Comparison of ENCODE assay signal across 28 cellular contexts in the genomic region with DNA sequence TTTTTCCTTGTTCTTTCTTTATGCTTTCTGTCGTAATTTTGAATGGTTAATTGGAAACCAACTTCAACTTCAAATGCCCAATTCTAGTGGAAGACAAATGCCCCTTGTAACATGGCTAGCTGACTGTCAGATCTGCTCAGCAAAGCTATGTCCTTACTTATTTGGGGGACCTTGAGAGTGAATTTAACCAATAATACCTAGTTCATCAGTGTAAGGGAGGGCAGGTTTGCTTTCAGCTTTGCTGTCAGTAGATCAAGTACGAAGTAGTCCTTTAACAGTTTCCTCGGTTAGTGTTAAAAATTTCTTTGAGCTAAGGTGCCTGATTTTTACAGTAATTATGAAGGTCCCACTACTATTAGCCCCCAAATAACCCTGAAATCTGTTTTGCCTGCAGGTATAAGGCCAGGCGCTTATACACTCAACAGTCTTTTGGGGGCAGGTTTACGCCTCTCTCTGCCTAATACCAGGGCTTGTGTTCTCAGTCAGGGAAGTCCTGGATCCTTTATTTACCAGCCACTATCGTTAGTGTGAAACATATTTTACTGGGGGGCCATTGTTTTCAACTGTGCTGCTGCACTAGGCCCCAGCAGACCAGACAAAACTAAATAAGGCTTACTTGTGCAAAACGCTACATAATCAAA.
"Had no signal": no experiment of that assay in that cellular context is flagged by ENCODE, and none has a peak within 500 bp of the region (broad histone marks: within the 10 kb centered on the region; RNA-seq: fewer than 3 reads in every experiment).

No MANE protein-coding gene starts in this region.

- DNase-seq: activated B cell treated with CpG ODN at 0.5 μM for 24 hours; activated CD4-positive, alpha-beta T cell treated with anti-CD3 and anti-CD28 coated beads for 48 hours; activated CD4-positive, alpha-beta T cell treated with anti-CD3 and anti-CD28 coated beads, Interleukin-2, amount 50 U/mL, for 1 hour; activated CD4-positive, alpha-beta T cell treated with anti-CD3 and anti-CD28 coated beads, Interleukin-2, amount 50 U/mL, for 48 hours; activated CD8-positive, alpha-beta memory T cell treated with anti-CD3 and anti-CD28 coated beads, Interleukin-2, amount 10 ng/mL, durations not matched to agents 7 days and 5 days; activated CD8-positive, alpha-beta memory T cell treated with anti-CD3 and anti-CD28 coated beads, Interleukin-2, amount 50 U/mL, for 4 hours; activated CD8-positive, alpha-beta T cell treated with anti-CD3 and anti-CD28 coated beads for 36 hours; activated gamma-delta T cell; activated naive CD4-positive, alpha-beta T cell; activated naive CD4-positive, alpha-beta T cell treated with anti-CD3 and anti-CD28 coated beads, Interleukin-2, amount 10 ng/mL, durations not matched to agents 7 days and 5 days; activated naive CD8-positive, alpha-beta T cell treated with anti-CD3 and anti-CD28 coated beads, Interleukin-2, amount 10 ng/mL, durations not matched to agents 7 days and 5 days; activated T-cell treated with anti-CD3 and anti-CD28 coated beads, Interleukin-2, amount 50 U/mL, for 1 hour; activated T-cell treated with anti-CD3 and anti-CD28 coated beads, Interleukin-2, amount 50 U/mL, for 72 hours; central memory CD4-positive, alpha-beta T cell; cerebellar nuclear complex; colonic mucosa; effector CD8-positive, alpha-beta T cell; foreskin fibroblast; head of caudate nucleus; T-helper 2 cell had no signal

- H3K27me3 ChIP-seq: ascending aorta, breast epithelium, cardiac muscle cell, colonic mucosa had no signal

- H3K36me3 Mint-ChIP-seq: activated CD8-positive, alpha-beta memory T cell treated with anti-CD3 and anti-CD28 coated beads, Interleukin-2, amount 10 ng/mL, durations not matched to agents 7 days and 5 days; activated naive CD4-positive, alpha-beta T cell treated with anti-CD3 and anti-CD28 coated beads, Interleukin-2, amount 10 ng/mL, durations not matched to agents 7 days and 5 days; activated naive CD4-positive, alpha-beta T cell treated with anti-CD3 and anti-CD28 coated beads, Interleukin-2, amount 50 U/mL, for 72 hours; activated naive CD8-positive, alpha-beta T cell treated with anti-CD3 and anti-CD28 coated beads, Interleukin-2, amount 10 ng/mL, durations not matched to agents 7 days and 5 days; brain had no signal

- H3K9me3 Mint-ChIP-seq: activated B cell treated with CpG ODN at 0.5 μM for 24 hours; activated naive CD8-positive, alpha-beta T cell treated with anti-CD3 and anti-CD28 coated beads, Interleukin-2, amount 10 ng/mL, durations not matched to agents 7 days and 5 days; brain had no signal

- H3K4me3 Mint-ChIP-seq: activated B cell treated with CpG ODN at 0.5 μM for 24 hours; activated CD8-positive, alpha-beta memory T cell treated with anti-CD3 and anti-CD28 coated beads, Interleukin-2, amount 10 ng/mL, durations not matched to agents 7 days and 5 days; activated CD8-positive, alpha-beta T cell treated with anti-CD3 and anti-CD28 coated beads for 36 hours; activated naive CD4-positive, alpha-beta T cell treated with anti-CD3 and anti-CD28 coated beads, Interleukin-2, amount 10 ng/mL, durations not matched to agents 7 days and 5 days; activated naive CD8-positive, alpha-beta T cell treated with anti-CD3 and anti-CD28 coated beads, Interleukin-2, amount 10 ng/mL, durations not matched to agents 7 days and 5 days; activated T-cell treated with anti-CD3 and anti-CD28 coated beads, Interleukin-2, amount 50 U/mL, for 72 hours; brain had no signal

- H3K4me3 ChIP-seq: ascending aorta, breast epithelium, cardiac muscle cell, colonic mucosa had no signal

- H3K9me3 ChIP-seq: ascending aorta, breast epithelium, colonic mucosa had no signal

- H3K27ac ChIP-seq: breast epithelium, cardiac muscle cell, colonic mucosa, VCaP had no signal

- ATAC-seq: activated CD4-positive, CD25-positive, alpha-beta regulatory T cell treated with anti-CD3 and anti-CD28 coated beads, Interleukin-2, amount 50 U/mL, for 24 hours; activated CD8-positive, alpha-beta memory T cell treated with anti-CD3 and anti-CD28 coated beads, Interleukin-2, amount 10 ng/mL, durations not matched to agents 7 days and 5 days; activated CD8-positive, alpha-beta T cell treated with anti-CD3 and anti-CD28 coated beads for 36 hours; activated naive CD4-positive, alpha-beta T cell treated with anti-CD3 and anti-CD28 coated beads, Interleukin-2, amount 50 U/mL, for 72 hours; activated T-cell treated with anti-CD3 and anti-CD28 coated beads, Interleukin-2, amount 50 U/mL, for 72 hours; esophagus mucosa had no signal

- H3K27ac Mint-ChIP-seq: activated B cell treated with CpG ODN at 0.5 μM for 24 hours; activated CD8-positive, alpha-beta memory T cell treated with anti-CD3 and anti-CD28 coated beads, Interleukin-2, amount 10 ng/mL, durations not matched to agents 7 days and 5 days; activated CD8-positive, alpha-beta T cell treated with anti-CD3 and anti-CD28 coated beads for 36 hours; activated naive CD4-positive, alpha-beta T cell treated with anti-CD3 and anti-CD28 coated beads, Interleukin-2, amount 10 ng/mL, durations not matched to agents 7 days and 5 days; activated naive CD4-positive, alpha-beta T cell treated with anti-CD3 and anti-CD28 coated beads, Interleukin-2, amount 50 U/mL, for 72 hours; activated naive CD8-positive, alpha-beta T cell treated with anti-CD3 and anti-CD28 coated beads, Interleukin-2, amount 10 ng/mL, durations not matched to agents 7 days and 5 days; activated T-cell treated with anti-CD3 and anti-CD28 coated beads, Interleukin-2, amount 50 U/mL, for 72 hours; brain had no signal

- H3K4me1 Mint-ChIP-seq: activated B cell treated with CpG ODN at 0.5 μM for 24 hours; activated CD8-positive, alpha-beta memory T cell treated with anti-CD3 and anti-CD28 coated beads, Interleukin-2, amount 10 ng/mL, durations not matched to agents 7 days and 5 days; activated naive CD4-positive, alpha-beta T cell treated with anti-CD3 and anti-CD28 coated beads, Interleukin-2, amount 10 ng/mL, durations not matched to agents 7 days and 5 days; activated naive CD8-positive, alpha-beta T cell treated with anti-CD3 and anti-CD28 coated beads, Interleukin-2, amount 10 ng/mL, durations not matched to agents 7 days and 5 days had no signal

- H3K36me3 ChIP-seq: ascending aorta, breast epithelium, cardiac muscle cell, colonic mucosa had no signal

- H3K4me1 ChIP-seq: breast epithelium, colonic mucosa had no signal

- H3K27me3 Mint-ChIP-seq: activated B cell treated with CpG ODN at 0.5 μM for 24 hours; activated CD8-positive, alpha-beta memory T cell treated with anti-CD3 and anti-CD28 coated beads, Interleukin-2, amount 10 ng/mL, durations not matched to agents 7 days and 5 days; activated CD8-positive, alpha-beta T cell treated with anti-CD3 and anti-CD28 coated beads for 36 hours; activated naive CD4-positive, alpha-beta T cell treated with anti-CD3 and anti-CD28 coated beads, Interleukin-2, amount 10 ng/mL, durations not matched to agents 7 days and 5 days; activated naive CD8-positive, alpha-beta T cell treated with anti-CD3 and anti-CD28 coated beads, Interleukin-2, amount 10 ng/mL, durations not matched to agents 7 days and 5 days; brain had no signal
